20 cellular contexts compared by ENCODE assay signal in genomic region chr11:88979641-88980040, GRCh38.
DNase-seq lines count a peak whose midpoint lies in the region; ATAC-seq and TF ChIP-seq lines count a peak whose summit lies in the region.
"Had no signal": no experiment of that assay in that cellular context is flagged by ENCODE, and none has a peak within 500 bp of the region (broad histone marks: within the 10 kb centered on the region; RNA-seq: fewer than 3 reads in every experiment).

No MANE protein-coding gene starts in this region.

- TF ChIP-seq CTCF in AG10803 (conservative IDR thresholded peaks at IDR 0.05; ENCODE audit: low read length) (no peak), choroid plexus epithelial cell (conservative IDR thresholded peaks at IDR 0.05; ENCODE audit: low read depth, low read length) (no peak), mesothelial cell of epicardium (IDR thresholded peaks at IDR 0.05; ENCODE audit: unreplicated experiment) (no peak)

- H3K27me3 Mint-ChIP-seq in mesothelial cell of epicardium (ENCODE audit: low read depth), result no peaks in the 10 kb centered on the region
- H3K27me3 Mint-ChIP-seq: activated CD8-positive, alpha-beta T cell treated with anti-CD3 and anti-CD28 coated beads for 36 hours; central memory CD8-positive, alpha-beta T cell had no signal

- H3K4me3 ChIP-seq in AG10803 (ENCODE audit: low read length), result no peak overlapping the region
- H3K4me3 ChIP-seq in choroid plexus epithelial cell (ENCODE audit: low read depth, low read length), result no peak overlapping the region
- H3K4me3 ChIP-seq: upper lobe of right lung had no signal

- H3K4me1 Mint-ChIP-seq in mesothelial cell of epicardium, result peaks cover 11% of the 10 kb centered on the region
- H3K4me1 Mint-ChIP-seq: central memory CD8-positive, alpha-beta T cell had no signal

- no peaks in the 10 kb centered on the region for H3K36me3 Mint-ChIP-seq in mesothelial cell of epicardium

- H3K4me3 Mint-ChIP-seq in mesothelial cell of epicardium, result no peak overlapping the region
- H3K4me3 Mint-ChIP-seq: activated CD8-positive, alpha-beta T cell treated with anti-CD3 and anti-CD28 coated beads for 36 hours; activated T-helper 1 cell treated with anti-CD3 and anti-CD28 coated beads, Interleukin-12 subunit alpha, Interleukin-12 subunit beta, Interleukin-2, Interleukin-4 antibody, amounts not matched to agents 30 ng/mL and 10 ng/mL and 1 ng/mL, durations not matched to agents 14 hours and 24 hours and 36 hours; central memory CD8-positive, alpha-beta T cell had no signal

- DNase-seq in AG10803 (ENCODE audit: low read depth) (peak; percentile 38), HT1080 (ENCODE audit: low read depth) (peak; percentile 68), choroid plexus epithelial cell (ENCODE audit: low read depth) (peak; percentile 25), mesothelial cell of epicardium (ENCODE audit: low spot score in 2 of 2, unreplicated experiment in 2 of 2) (no peak), SHP77 (lab: John Stamatoyannopoulos, UW) (no peak), cortex of kidney (lab: John Stamatoyannopoulos, UW) (no peak)
- DNase-seq: activated CD8-positive, alpha-beta T cell treated with anti-CD3 and anti-CD28 coated beads for 36 hours; head of caudate nucleus; kidney; MM.1S; NCI-H2029; NCI-H526; small intestine; stimulated activated naive CD4-positive, alpha-beta T cell; upper lobe of right lung; WERI-Rb-1 had no signal

- no peaks in the 10 kb centered on the region for H3K9me3 Mint-ChIP-seq in mesothelial cell of epicardium
- H3K9me3 Mint-ChIP-seq: activated CD8-positive, alpha-beta T cell treated with anti-CD3 and anti-CD28 coated beads for 36 hours; activated T-helper 1 cell treated with anti-CD3 and anti-CD28 coated beads, Interleukin-12 subunit alpha, Interleukin-12 subunit beta, Interleukin-2, Interleukin-4 antibody, amounts not matched to agents 30 ng/mL and 10 ng/mL and 1 ng/mL, durations not matched to agents 14 hours and 24 hours and 36 hours; central memory CD8-positive, alpha-beta T cell had no signal

- no peak for ATAC-seq in HG03460 (IDR thresholded peaks at IDR 0.05; ENCODE audit: unreplicated experiment)
- no peak for ATAC-seq in GM19351 (IDR thresholded peaks at IDR 0.05; ENCODE audit: unreplicated experiment)
- ATAC-seq: activated CD8-positive, alpha-beta T cell treated with anti-CD3 and anti-CD28 coated beads for 36 hours; upper lobe of right lung had no signal

- peak overlapping the region; percentile 64 for H3K27ac Mint-ChIP-seq in mesothelial cell of epicardium
- H3K27ac Mint-ChIP-seq: activated CD8-positive, alpha-beta T cell treated with anti-CD3 and anti-CD28 coated beads for 36 hours; activated T-helper 1 cell treated with anti-CD3 and anti-CD28 coated beads, Interleukin-12 subunit alpha, Interleukin-12 subunit beta, Interleukin-2, Interleukin-4 antibody, amounts not matched to agents 30 ng/mL and 10 ng/mL and 1 ng/mL, durations not matched to agents 14 hours and 24 hours and 36 hours had no signal

Comparison
In these comparisons a context has a peak if more than half of its experiments do, and no peak if none do; other contexts are left out.
1. DNase-seq: peak in AG10803 (single experiment), HT1080 (single experiment) and choroid plexus epithelial cell (single experiment); none in mesothelial cell of epicardium (0 of 2), SHP77 (0 of 2) and cortex of kidney (single experiment).